In genomic region chr19:4518345-4519171, GRCh38 we compare ENCODE assay signal across 11 cellular contexts. TPM values are rescaled to one million over a fixed set of nuclear protein-coding genes. Genes with fewer than 3 reads are reported as not detected.
A peak's percentile ranks its signal among the peaks of the same experiment; 100 is the strongest.
DNase-seq lines count a peak whose midpoint lies in the region; ATAC-seq, FAIRE-seq and TF ChIP-seq lines count a peak whose summit lies in the region.
"Had no signal": no experiment of that assay in that cellular context is flagged by ENCODE, and none has a peak within 500 bp of the region (broad histone marks: within the 10 kb centered on the region; RNA-seq: fewer than 3 reads in every experiment).

Gene PLIN4, minus strand, starts transcription at chr19:4518486. Its CDS starts 214 bp downstream, at chr19:4518272.

- H3K4me1 ChIP-seq in HCT116 (ENCODE audit: control insufficient read depth in 1 of 2, insufficient read depth in 2 of 2, low read length in 2 of 2) (peaks cover 0 to 7% of the 10 kb centered on the region in 2 experiments; a peak in 1 of 4 replicates), mammary epithelial cell (ENCODE audit: insufficient read depth, low read length) (peaks cover 26% of the 10 kb centered on the region), skeletal muscle tissue (ENCODE audit: control insufficient read depth in 3 of 3, insufficient read depth in 3 of 3, low read length in 3 of 3) (peaks cover 20 to 57% (median 41%) of the 10 kb centered on the region in 3 donors)

- no peak within 1 kb of the TSS for H3K27ac ChIP-seq in HCT116 (ENCODE audit: low read depth, low read length)
- H3K27ac ChIP-seq in mammary epithelial cell (ENCODE audit: insufficient read depth, low read depth, low read length), result peak within 1 kb of the TSS; percentile 80
- H3K27ac ChIP-seq in skeletal muscle tissue (ENCODE audit: low read depth, low read length), result peak within 1 kb of the TSS; percentile 99

- intact Hi-C loops in HCT116 (cut with micrococcal nuclease), result no loop called here
- intact Hi-C loops in mammary epithelial cell (cut with micrococcal nuclease), result no loop called here

- dilution Hi-C loops in mammary epithelial cell (cut with HindIII; ENCODE audit: low sequenced_read_pairs), result no loop called here

- H3K9me3 ChIP-seq in HCT116 (ENCODE audit: control insufficient read depth in 1 of 2, insufficient read depth in 1 of 2, low read depth in 1 of 2, low read length in 2 of 2) (no peaks in the 10 kb centered on the region), mammary epithelial cell (replicated peaks; ENCODE audit: insufficient read depth, low read length) (no peaks in the 10 kb centered on the region), skeletal muscle tissue (ENCODE audit: control insufficient read depth in 3 of 3, low read length in 3 of 3) (no peaks in the 10 kb centered on the region)

- H4K20me1 ChIP-seq in HCT116 (ENCODE audit: insufficient read depth), result no peaks in the 10 kb centered on the region
- H4K20me1 ChIP-seq in mammary epithelial cell (ENCODE audit: insufficient read depth, low read length), result no peaks in the 10 kb centered on the region

- no peak for TF ChIP-seq CTCF in HCT116 (IDR thresholded peaks at IDR 0.05 in 2 of 3, conservative IDR thresholded peaks at IDR 0.05 in 1 of 3; ENCODE audit: borderline replicate concordance in 1 of 3, insufficient read depth in 1 of 3, low read depth in 2 of 3, low read length in 2 of 3)
- TF ChIP-seq CTCF in mammary epithelial cell (conservative IDR thresholded peaks at IDR 0.05 in 1 of 2, IDR thresholded peaks at IDR 0.05 in 1 of 2; ENCODE audit: extremely low read depth in 1 of 2, insufficient read depth in 1 of 2, low read depth in 1 of 2, low read length in 2 of 2), result no peak

- no peak for DNase-seq in HCT116 (ENCODE audit: low read depth, low spot score)
- peak; percentile 43 for DNase-seq in mammary epithelial cell
- peak; percentile 80 for DNase-seq in iPS-NIHi11 (ENCODE audit: low spot score)
- no peak for DNase-seq in NOMO-1 (lab: John Stamatoyannopoulos, UW; ENCODE audit: unreplicated experiment in 2 of 2)
- no peak for DNase-seq in GM19239 (ENCODE audit: insufficient read length, low spot score)
- no peak for DNase-seq in NCI-H1930 (lab: John Stamatoyannopoulos, UW)
- DNase-seq: activated T-cell treated with anti-CD3 and anti-CD28 coated beads, Interleukin-2, amount 50 U/mL, for 4 hours had no signal

- no peak within 1 kb of the TSS for H3K4me3 ChIP-seq in HCT116 (replicated peaks in 1 of 2; ENCODE audit: low read depth in 1 of 2, low read length in 2 of 2)
- H3K4me3 ChIP-seq in mammary epithelial cell (replicated peaks in 1 of 3; ENCODE audit: insufficient read depth in 1 of 3, low read depth in 2 of 3, low read length in 3 of 3), result peak within 1 kb of the TSS; percentile 6 to 51 (median 41)
- H3K4me3 ChIP-seq in skeletal muscle tissue (ENCODE audit: low read length in 3 of 3), result peak within 1 kb of the TSS; percentile 87 to 90 (median 90)

- no peaks in the 10 kb centered on the region for H3K27me3 ChIP-seq in HCT116 (ENCODE audit: insufficient read depth, low read length)
- H3K27me3 ChIP-seq in mammary epithelial cell (ENCODE audit: insufficient read depth, low read length), result no peaks in the 10 kb centered on the region
- peaks cover 0 to 2% (median 0%) of the 10 kb centered on the region in 3 donors for H3K27me3 ChIP-seq in skeletal muscle tissue (ENCODE audit: control insufficient read depth in 3 of 3, insufficient read depth in 3 of 3, low read length in 3 of 3)

- RAD21 ChIA-PET in HCT116 (lab: Charles Lee; ENCODE audit: low non-redundant PET in 1 of 2, low total read pairs in 2 of 2, uncharacterized antibody in 2 of 2, unreplicated experiment in 2 of 2), result no interaction called here

- no peak within 1 kb of the TSS for H2AFZ ChIP-seq in HCT116 (ENCODE audit: low read depth, low read length, poor library complexity, severe bottlenecking)
- H2AFZ ChIP-seq in mammary epithelial cell (ENCODE audit: low read depth, low read length), result peak within 1 kb of the TSS; percentile 82

- 30% methylated on average over 14 of the region's 34 CpGs for WGBS in mammary epithelial cell (ENCODE audit: low coverage, missing lambda C conversion rate)

- no peak for TF ChIP-seq RAD21 in HCT116 (IDR thresholded peaks at IDR 0.05; ENCODE audit: low read depth)

- no peak for FAIRE-seq in GM19239 (lab: Jason Lieb, UNC)
- FAIRE-seq: G401.6 had no signal

- ATAC-seq in HCT116 (0 out of 2 replicates have a peak, but pooled peaks have one; percentile 27), GM18520 (IDR thresholded peaks at IDR 0.05; ENCODE audit: unreplicated experiment) (no peak)
- ATAC-seq: activated T-cell treated with anti-CD3 and anti-CD28 coated beads, Interleukin-2, amount 50 U/mL, for 4 hours had no signal

- H3K9ac ChIP-seq in HCT116 (ENCODE audit: low read length) (no peak within 1 kb of the TSS), mammary epithelial cell (ENCODE audit: insufficient read depth, low read length) (peak within 1 kb of the TSS; percentile 29), skeletal muscle tissue (ENCODE audit: low read depth in 1 of 3, low read length in 3 of 3) (peak within 1 kb of the TSS; percentile 93 to 98 (median 98))

- POLR2A ChIA-PET in HCT116 (lab: Charles Lee), result no interaction called here

- no peaks in the 10 kb centered on the region for H3K9me2 ChIP-seq in HCT116 (ENCODE audit: insufficient read depth)

- H3K79me2 ChIP-seq in HCT116 (ENCODE audit: insufficient read depth, low read length), result no peaks in the 10 kb centered on the region
- no peaks in the 10 kb centered on the region for H3K79me2 ChIP-seq in mammary epithelial cell (ENCODE audit: insufficient read depth, low read length)

- in situ Hi-C loops in mammary epithelial cell (cut with MboI; ENCODE audit: low sequenced_read_pairs in 2 of 2), result no loop called here

- CTCF ChIA-PET in HCT116 (lab: Charles Lee) (no interaction called here), mammary epithelial cell (lab: Charles Lee; ENCODE audit: low non-redundant PET) (no interaction called here)

- TF ChIP-seq POLR2A in HCT116 (IDR thresholded peaks at IDR 0.05; ENCODE audit: borderline replicate concordance, extremely low read depth, insufficient read depth, insufficient read length), result no peak

- H3K4me2 ChIP-seq in HCT116 (ENCODE audit: low read length) (no peak within 1 kb of the TSS), mammary epithelial cell (ENCODE audit: insufficient read depth, low read depth, low read length) (peak within 1 kb of the TSS; percentile 86)

- BruUV-seq in HCT116 (replicated peaks; lab: Mats Ljungman, UMichigan) (no TSS peak), mammary epithelial cell (replicated peaks; lab: Mats Ljungman, UMichigan) (no TSS peak)

- H3K36me3 ChIP-seq in HCT116 (ENCODE audit: control insufficient read depth in 1 of 2, insufficient read depth in 2 of 2, low read length in 2 of 2), result no peaks in the 10 kb centered on the region
- H3K36me3 ChIP-seq in mammary epithelial cell (ENCODE audit: insufficient read depth, low read length), result no peaks in the 10 kb centered on the region
- H3K36me3 ChIP-seq in skeletal muscle tissue (ENCODE audit: control insufficient read depth in 3 of 3, insufficient read depth in 3 of 3, low read length in 3 of 3), result peaks cover 7 to 33% (median 16%) of the 10 kb centered on the region in 3 donors

TF ChIP-seq in HCT116, 20 proteins besides CTCF, POLR2A, EP300 and RAD21:
- TF ChIP-seq, protein P1, sequence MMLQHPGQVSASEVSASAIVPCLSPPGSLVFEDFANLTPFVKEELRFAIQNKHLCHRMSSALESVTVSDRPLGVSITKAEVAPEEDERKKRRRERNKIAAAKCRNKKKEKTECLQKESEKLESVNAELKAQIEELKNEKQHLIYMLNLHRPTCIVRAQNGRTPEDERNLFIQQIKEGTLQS (IDR thresholded peaks at IDR 0.05), result no peak
- no peak for TF ChIP-seq FOSL1 (IDR thresholded peaks at IDR 0.05; ENCODE audit: low read depth)
- no peak for TF ChIP-seq CEBPB (IDR thresholded peaks at IDR 0.05; ENCODE audit: low read depth)
- TF ChIP-seq ZFX (IDR thresholded peaks at IDR 0.05), result 0 out of 2 replicates have a peak, but pooled peaks have one; percentile 25

RNA-seq across cellular contexts. Expression of gene PLIN4, which starts in this region (rescaled TPM):
- total RNA-seq in HCT116 (2021; ENCODE audit: unreplicated experiment), result 2.3 TPM
- polyA plus RNA-seq in HCT116 (2012), result 1.8 and 2.0 TPM in 2 replicates
- total RNA-seq in mammary epithelial cell, result 10 to 100 TPM in 1 of 2 donors, 1 to 10 TPM in 1; 9.3 to 38.2 TPM
- polyA plus RNA-seq in mammary epithelial cell, result 2.7 TPM
- 7.6 TPM for polyA minus RNA-seq in mammary epithelial cell
- 15.7 TPM for total RNA-seq in skeletal muscle tissue
- total RNA-seq: RPMI7951 had no signal

Comparison
In these comparisons a context has a peak if more than half of its experiments do, and no peak if none do; other contexts are left out.
1. DNase-seq: peak in mammary epithelial cell (single experiment) and iPS-NIHi11 (single experiment); none in HCT116 (single experiment), NOMO-1 (0 of 2), GM19239 (single experiment) and NCI-H1930 (0 of 2).
2. H3K4me3 ChIP-seq: peak in mammary epithelial cell (3 of 3) and skeletal muscle tissue (3 of 3); none in HCT116 (0 of 2).